In the genomic region with DNA sequence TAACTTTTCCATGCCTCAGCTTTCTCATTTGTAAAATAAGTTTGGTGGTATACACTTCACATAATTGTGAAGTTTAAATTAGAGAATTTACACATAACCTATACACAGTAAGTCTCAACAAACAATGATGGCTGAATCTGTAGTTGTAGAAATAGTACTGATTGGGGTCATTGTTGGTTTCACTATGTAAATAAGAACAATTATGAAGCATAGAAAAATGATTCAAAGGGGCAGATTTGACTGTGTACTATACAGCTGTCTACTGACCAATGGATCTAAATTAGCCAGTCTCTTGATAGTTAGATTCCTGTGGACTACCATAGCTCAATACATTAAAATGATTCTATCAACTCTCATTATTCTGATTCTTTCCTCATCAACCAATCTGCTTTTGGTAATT, we compare ENCODE assay signal across 19 cellular contexts.
DNase-seq lines count a peak whose midpoint lies in the region; ATAC-seq, FAIRE-seq and TF ChIP-seq lines count a peak whose summit lies in the region.
"Had no signal": no experiment of that assay in that cellular context is flagged by ENCODE, and none has a peak within 500 bp of the region (broad histone marks: within the 10 kb centered on the region; RNA-seq: fewer than 3 reads in every experiment).

No MANE protein-coding gene starts in this region.

- no peak overlapping the region for H3K4me3 ChIP-seq in K562
- H3K4me3 ChIP-seq in BE2C (ENCODE audit: low read depth, low read length): no peak overlapping the region
- no peak overlapping the region for H3K4me3 ChIP-seq in WERI-Rb-1 (ENCODE audit: low read depth, low read length)

- H3K36me3 ChIP-seq in K562 (ENCODE audit: control insufficient read depth, insufficient read depth, low read length): no peaks in the 10 kb centered on the region
- no peaks in the 10 kb centered on the region for H3K36me3 ChIP-seq in BE2C
- H3K36me3 ChIP-seq in WERI-Rb-1: no peaks in the 10 kb centered on the region

- H3K9me3 ChIP-seq in K562 (replicated peaks; ENCODE audit: control insufficient read depth, insufficient read depth, low read depth, low read length) (no peaks in the 10 kb centered on the region), BE2C (no peaks in the 10 kb centered on the region), WERI-Rb-1 (ENCODE audit: severe bottlenecking) (no peaks in the 10 kb centered on the region)

- POLR2A ChIA-PET in K562 (lab: Yijun Ruan, JAX): interaction anchor here (0.6 to 1.4 kb wide), 4 partner anchors 10 to 38 kb away, joined by 3 read pairs; no protein-coding TSS in a partner anchor

- no peaks in the 10 kb centered on the region for H4K20me1 ChIP-seq in K562 (replicated peaks; ENCODE audit: control insufficient read depth, insufficient read depth, low read length)

- no peak for TF ChIP-seq POLR2A in K562 (conservative IDR thresholded peaks at IDR 0.05)

- no TSS peak for BruUV-seq in K562 (replicated peaks; lab: Mats Ljungman, UMichigan)

- CTCF ChIA-PET in K562 (lab: Yijun Ruan, JAX; ENCODE audit: low intra/inter-chr PET ratio): no interaction called here

- H3K27ac ChIP-seq in K562 (ENCODE audit: extremely low read depth, low read depth, low read length) (no peak overlapping the region), WERI-Rb-1 (no peak overlapping the region)

- no peak for TF ChIP-seq EP300 in K562 (IDR thresholded peaks at IDR 0.05; ENCODE audit: low read length)

- no peaks in the 10 kb centered on the region for H3K27me3 ChIP-seq in K562 (ENCODE audit: control insufficient read depth in 2 of 2, insufficient read depth in 2 of 2, low read length in 2 of 2)
- H3K27me3 ChIP-seq in BE2C: no peaks in the 10 kb centered on the region
- no peaks in the 10 kb centered on the region for H3K27me3 ChIP-seq in WERI-Rb-1 (ENCODE audit: insufficient read depth, low read depth, severe bottlenecking)

- intact Hi-C loops in K562 (cut with micrococcal nuclease): no loop called here

- no peak for TF ChIP-seq RAD21 in K562 (CRISPR knock-in tag; conservative IDR thresholded peaks at IDR 0.05 in 1 of 2, IDR thresholded peaks at IDR 0.05 in 1 of 2)

- H3K4me1 ChIP-seq in K562 (replicated peaks in 1 of 2; ENCODE audit: control insufficient read depth in 2 of 2, insufficient read depth in 2 of 2, low read length in 2 of 2): no peaks in the 10 kb centered on the region
- H3K4me1 ChIP-seq in BE2C: no peaks in the 10 kb centered on the region

- H3K4me2 ChIP-seq in K562 (ENCODE audit: insufficient read depth, low read length): no peak overlapping the region

- peak overlapping the region; percentile 35; the same call in 1 of the 2 replicates for H2AFZ ChIP-seq in K562 (ENCODE audit: low read depth, low read length)

- TF ChIP-seq CTCF in K562 (IDR thresholded peaks at IDR 0.05 in 2 of 3, conservative IDR thresholded peaks at IDR 0.05 in 1 of 3; ENCODE audit: insufficient read depth in 2 of 3, low read depth in 1 of 3, low read length in 3 of 3) (no peak), BE2C (IDR thresholded peaks at IDR 0.05; ENCODE audit: low read depth, low read length) (no peak), WERI-Rb-1 (IDR thresholded peaks at IDR 0.05; ENCODE audit: low read depth, low read length) (no peak)

- in situ Hi-C loops in K562 (cut with MboI): no loop called here

- no peak overlapping the region for H3K9ac ChIP-seq in K562 (ENCODE audit: insufficient read depth in 1 of 2, low read depth in 2 of 2, low read length in 2 of 2)

- no peaks in the 10 kb centered on the region for H3K79me2 ChIP-seq in K562 (ENCODE audit: control insufficient read depth, insufficient read depth, low read length)

- ATAC-seq in GM18861 (IDR thresholded peaks at IDR 0.05; ENCODE audit: unreplicated experiment) (peak; percentile 49), GM21786 (IDR thresholded peaks at IDR 0.05; ENCODE audit: unreplicated experiment) (peak; percentile 33), HG03342 (IDR thresholded peaks at IDR 0.05; ENCODE audit: unreplicated experiment) (peak; percentile 82), K562 (no peak)

- no peak for FAIRE-seq in K562 (lab: Jason Lieb, UNC)
- FAIRE-seq: G401.6, GM12892 had no signal

- H3K9me1 ChIP-seq in K562 (ENCODE audit: control insufficient read depth, insufficient read depth, low read length): no peaks in the 10 kb centered on the region

- DNase-seq in K562 (ENCODE audit: extremely low read depth in 1 of 4, low spot score in 3 of 4) (no peak), BE2C (no peak), WERI-Rb-1 (no peak), ecto neural progenitor cell (ENCODE audit: low spot score) (no peak)
- DNase-seq: AML-193; CD4-positive, CD25-positive, alpha-beta regulatory T cell; DMS79 treated with DMSO at 0.1 percent for 48 hours; H7; MV-4-11; NCI-H1417 treated with DMSO at 0.1 percent for 48 hours; NCI-H2029 treated with DMSO at 0.1 percent for 48 hours; NCI-H510A; SIG-M5; SW 1271 had no signal

TF ChIP-seq in K562, 482 proteins besides CTCF, POLR2A, EP300 and RAD21 (continues in another document):
- TF ChIP-seq RB1 (IDR thresholded peaks at IDR 0.05; ENCODE audit: low read depth) (no peak), ZNF696 (CRISPR knock-in tag; conservative IDR thresholded peaks at IDR 0.05) (no peak), CBX1 (IDR thresholded peaks at IDR 0.05; ENCODE audit: low read depth) (no peak), SP1 (CRISPR knock-in tag; IDR thresholded peaks at IDR 0.05) (no peak), ZNF384 (IDR thresholded peaks at IDR 0.05; ENCODE audit: low read depth, low read length) (no peak), PTBP1 (IDR thresholded peaks at IDR 0.05; ENCODE audit: low read depth, low read length) (no peak), RBM22 (IDR thresholded peaks at IDR 0.05; ENCODE audit: low read depth, low read length, poor library complexity, severe bottlenecking) (no peak), IFI16 (CRISPR knock-in tag; IDR thresholded peaks at IDR 0.05) (no peak), ILK (tag; IDR thresholded peaks at IDR 0.05; ENCODE audit: borderline replicate concordance, low read depth) (no peak), ZNF445 (CRISPR knock-in tag; IDR thresholded peaks at IDR 0.05; ENCODE audit: low read depth) (no peak), SIN3A (IDR thresholded peaks at IDR 0.05; ENCODE audit: borderline replicate concordance in 2 of 2, control insufficient read depth in 1 of 2, low read depth in 2 of 2, low read length in 2 of 2) (no peak), CXXC5 (CRISPR knock-in tag; IDR thresholded peaks at IDR 0.05) (no peak), ZNF311 (CRISPR knock-in tag; IDR thresholded peaks at IDR 0.05) (no peak), E2F4 (CRISPR knock-in tag; IDR thresholded peaks at IDR 0.05; ENCODE audit: low read depth) (no peak), PHTF2 (CRISPR knock-in tag; IDR thresholded peaks at IDR 0.05) (no peak), TAF1 (IDR thresholded peaks at IDR 0.05; ENCODE audit: control insufficient read depth, extremely low read depth, insufficient read depth, low read length, severe bottlenecking) (no peak), CREM (IDR thresholded peaks at IDR 0.05; ENCODE audit: low read depth) (no peak)
- TF ChIP-seq, protein P1, sequence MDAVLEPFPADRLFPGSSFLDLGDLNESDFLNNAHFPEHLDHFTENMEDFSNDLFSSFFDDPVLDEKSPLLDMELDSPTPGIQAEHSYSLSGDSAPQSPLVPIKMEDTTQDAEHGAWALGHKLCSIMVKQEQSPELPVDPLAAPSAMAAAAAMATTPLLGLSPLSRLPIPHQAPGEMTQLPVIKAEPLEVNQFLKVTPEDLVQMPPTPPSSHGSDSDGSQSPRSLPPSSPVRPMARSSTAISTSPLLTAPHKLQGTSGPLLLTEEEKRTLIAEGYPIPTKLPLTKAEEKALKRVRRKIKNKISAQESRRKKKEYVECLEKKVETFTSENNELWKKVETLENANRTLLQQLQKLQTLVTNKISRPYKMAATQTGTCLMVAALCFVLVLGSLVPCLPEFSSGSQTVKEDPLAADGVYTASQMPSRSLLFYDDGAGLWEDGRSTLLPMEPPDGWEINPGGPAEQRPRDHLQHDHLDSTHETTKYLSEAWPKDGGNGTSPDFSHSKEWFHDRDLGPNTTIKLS (IDR thresholded peaks at IDR 0.05; ENCODE audit: borderline replicate concordance, low read depth): no peak
- TF ChIP-seq, protein P2, sequence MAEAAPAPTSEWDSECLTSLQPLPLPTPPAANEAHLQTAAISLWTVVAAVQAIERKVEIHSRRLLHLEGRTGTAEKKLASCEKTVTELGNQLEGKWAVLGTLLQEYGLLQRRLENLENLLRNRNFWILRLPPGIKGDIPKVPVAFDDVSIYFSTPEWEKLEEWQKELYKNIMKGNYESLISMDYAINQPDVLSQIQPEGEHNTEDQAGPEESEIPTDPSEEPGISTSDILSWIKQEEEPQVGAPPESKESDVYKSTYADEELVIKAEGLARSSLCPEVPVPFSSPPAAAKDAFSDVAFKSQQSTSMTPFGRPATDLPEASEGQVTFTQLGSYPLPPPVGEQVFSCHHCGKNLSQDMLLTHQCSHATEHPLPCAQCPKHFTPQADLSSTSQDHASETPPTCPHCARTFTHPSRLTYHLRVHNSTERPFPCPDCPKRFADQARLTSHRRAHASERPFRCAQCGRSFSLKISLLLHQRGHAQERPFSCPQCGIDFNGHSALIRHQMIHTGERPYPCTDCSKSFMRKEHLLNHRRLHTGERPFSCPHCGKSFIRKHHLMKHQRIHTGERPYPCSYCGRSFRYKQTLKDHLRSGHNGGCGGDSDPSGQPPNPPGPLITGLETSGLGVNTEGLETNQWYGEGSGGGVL (CRISPR knock-in tag; IDR thresholded peaks at IDR 0.05): no peak
